Comparison of ENCODE assay signal across 10 cellular contexts in the genomic region with DNA sequence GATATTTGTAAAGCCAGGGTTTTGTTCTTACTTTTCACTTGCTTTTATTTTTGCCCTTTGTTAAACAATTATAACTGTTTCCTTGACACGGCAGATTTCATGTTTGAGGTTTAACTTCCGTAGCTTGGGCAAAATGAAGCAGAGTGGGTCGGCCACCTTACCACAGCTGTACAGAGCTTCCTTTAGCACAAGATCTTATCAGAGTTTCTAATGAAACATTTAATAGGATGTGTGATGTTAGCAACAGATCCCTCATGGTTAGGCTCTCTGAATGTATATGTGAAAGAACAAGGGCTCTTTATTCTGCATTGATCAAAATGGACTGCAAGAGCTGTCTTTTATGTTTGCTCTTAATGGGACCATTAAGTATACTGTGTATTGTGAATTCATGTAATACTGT. TPM values are rescaled to one million over a fixed set of nuclear protein-coding genes. Genes with fewer than 3 reads are reported as not detected.
DNase-seq lines count a peak whose midpoint lies in the region; ATAC-seq and FAIRE-seq lines count a peak whose summit lies in the region.
"Had no signal": no experiment of that assay in that cellular context is flagged by ENCODE, and none has a peak within 500 bp of the region (broad histone marks: within the 10 kb centered on the region; RNA-seq: fewer than 3 reads in every experiment).

No MANE protein-coding gene starts in this region.

- no peaks in the 10 kb centered on the region for H3K9me3 Mint-ChIP-seq in memory B cell

- no peak overlapping the region for H3K18ac ChIP-seq in mesenchymal stem cell (ENCODE audit: low read depth in 1 of 2, low read length in 2 of 2)

- H3K27ac ChIP-seq in mesenchymal stem cell (ENCODE audit: low read length, poor library complexity, severe bottlenecking) = no peak overlapping the region

- 95% methylated on average over 3 of the region's 3 CpGs for WGBS in mesenchymal stem cell

- H3K4me1 ChIP-seq in mesenchymal stem cell (ENCODE audit: control insufficient read depth, insufficient read depth, low read depth, low read length) = no peaks in the 10 kb centered on the region

- no peak overlapping the region for H3K14ac ChIP-seq in mesenchymal stem cell (ENCODE audit: low read length in 2 of 2)

- H3K4ac ChIP-seq in mesenchymal stem cell (ENCODE audit: low read depth in 1 of 2, low read length in 2 of 2) = no peak overlapping the region

- H3K4me3 ChIP-seq in mesenchymal stem cell (ENCODE audit: insufficient read depth in 1 of 2, low read depth in 1 of 2, low read length in 2 of 2) = no peak overlapping the region
- H3K4me3 ChIP-seq: heart right ventricle had no signal

- H3K23ac ChIP-seq in mesenchymal stem cell (ENCODE audit: low read length in 2 of 2) = no peak overlapping the region

- no peaks in the 10 kb centered on the region for H3K9me3 ChIP-seq in mesenchymal stem cell (ENCODE audit: control insufficient read depth, low read length)
- H3K9me3 ChIP-seq: heart right ventricle had no signal

- H2AFZ ChIP-seq in mesenchymal stem cell (ENCODE audit: low read depth, low read length) = no peak overlapping the region

- H3K4me2 ChIP-seq in mesenchymal stem cell (ENCODE audit: low read length, poor library complexity, severe bottlenecking) = no peak overlapping the region

- peak; percentile 59 for FAIRE-seq in GM18507 (lab: Jason Lieb, UNC)
- FAIRE-seq: TTC549 had no signal

- peak overlapping the region; percentile 2 for H3K4me3 Mint-ChIP-seq in memory B cell

- peak; percentile 68 for ATAC-seq in HG02938 (IDR thresholded peaks at IDR 0.05; ENCODE audit: unreplicated experiment)
- ATAC-seq in memory B cell (ENCODE audit: low read depth) = peak; percentile 59

- H3K4me1 Mint-ChIP-seq in memory B cell = peaks cover 15% of the 10 kb centered on the region

- H2AK5ac ChIP-seq in mesenchymal stem cell (ENCODE audit: low read length, severe bottlenecking) = no peak overlapping the region

- H3K36me3 Mint-ChIP-seq in memory B cell = peaks cover 22% of the 10 kb centered on the region

- H2BK120ac ChIP-seq in mesenchymal stem cell (ENCODE audit: low read depth, low read length) = no peak overlapping the region

- no peak overlapping the region for H2BK15ac ChIP-seq in mesenchymal stem cell (ENCODE audit: low read depth, poor library complexity, severe bottlenecking)

- H3K27me3 ChIP-seq in mesenchymal stem cell (ENCODE audit: control insufficient read depth in 1 of 2, insufficient read depth in 1 of 2, low read length in 2 of 2) = no peaks in the 10 kb centered on the region
- H3K27me3 ChIP-seq: heart right ventricle had no signal

- H3K9ac ChIP-seq in mesenchymal stem cell (ENCODE audit: low read length) = no peak overlapping the region

- H3K79me1 ChIP-seq in mesenchymal stem cell (replicated peaks; ENCODE audit: low read length, poor library complexity, severe bottlenecking) = no peaks in the 10 kb centered on the region

- H3K27me3 Mint-ChIP-seq in memory B cell = no peaks in the 10 kb centered on the region

- H2BK5ac ChIP-seq in mesenchymal stem cell (ENCODE audit: low read depth, low read length, poor library complexity, severe bottlenecking) = no peak overlapping the region

- H4K91ac ChIP-seq in mesenchymal stem cell (ENCODE audit: low read length) = no peak overlapping the region

- peak overlapping the region; percentile 38 for H3K27ac Mint-ChIP-seq in memory B cell

- no peak overlapping the region for H4K8ac ChIP-seq in mesenchymal stem cell (ENCODE audit: low read length)

- no peak overlapping the region for H2BK12ac ChIP-seq in mesenchymal stem cell (ENCODE audit: low read length in 2 of 2)

- H3K36me3 ChIP-seq in mesenchymal stem cell (ENCODE audit: control insufficient read depth in 1 of 2, insufficient read depth in 2 of 2, low read depth in 1 of 2, low read length in 2 of 2) = no peaks in the 10 kb centered on the region

- no peak for DNase-seq in GM18507 (ENCODE audit: extremely low spot score, insufficient read length, low read depth)
- peak; percentile 54 for DNase-seq in UCSD-AML1 (lab: John Stamatoyannopoulos, UW; ENCODE audit: unreplicated experiment)
- DNase-seq in memory B cell (ENCODE audit: low spot score in 2 of 2) = no peak
- no peak for DNase-seq in mesenchymal stem cell
- DNase-seq in kidney tubule cell (ENCODE audit: low spot score) = no peak
- no peak for DNase-seq in SHP77 treated with DMSO at 0.1 percent for 48 hours (lab: John Stamatoyannopoulos, UW)
- no peak for DNase-seq in NCI-H1105 (lab: John Stamatoyannopoulos, UW)
- DNase-seq: heart right ventricle had no signal

RNA-seq across cellular contexts. Expression of a gene that starts 22.3 kb away (rescaled TPM):
- 0.06 TPM for polyA plus RNA-seq in mesenchymal stem cell (2013, experiment 1 of 2)
- 0.11 TPM for polyA plus RNA-seq in mesenchymal stem cell (2013, experiment 2 of 2)

RNA-seq across cellular contexts. Expression of a gene that starts 50.7 kb away (rescaled TPM):
- polyA plus RNA-seq in mesenchymal stem cell (2013, experiment 1 of 2) = 7.4 TPM
- polyA plus RNA-seq in mesenchymal stem cell (2013, experiment 2 of 2) = 7.6 TPM
